Comparison of ENCODE assay signal across 8 cellular contexts in the genomic region with DNA sequence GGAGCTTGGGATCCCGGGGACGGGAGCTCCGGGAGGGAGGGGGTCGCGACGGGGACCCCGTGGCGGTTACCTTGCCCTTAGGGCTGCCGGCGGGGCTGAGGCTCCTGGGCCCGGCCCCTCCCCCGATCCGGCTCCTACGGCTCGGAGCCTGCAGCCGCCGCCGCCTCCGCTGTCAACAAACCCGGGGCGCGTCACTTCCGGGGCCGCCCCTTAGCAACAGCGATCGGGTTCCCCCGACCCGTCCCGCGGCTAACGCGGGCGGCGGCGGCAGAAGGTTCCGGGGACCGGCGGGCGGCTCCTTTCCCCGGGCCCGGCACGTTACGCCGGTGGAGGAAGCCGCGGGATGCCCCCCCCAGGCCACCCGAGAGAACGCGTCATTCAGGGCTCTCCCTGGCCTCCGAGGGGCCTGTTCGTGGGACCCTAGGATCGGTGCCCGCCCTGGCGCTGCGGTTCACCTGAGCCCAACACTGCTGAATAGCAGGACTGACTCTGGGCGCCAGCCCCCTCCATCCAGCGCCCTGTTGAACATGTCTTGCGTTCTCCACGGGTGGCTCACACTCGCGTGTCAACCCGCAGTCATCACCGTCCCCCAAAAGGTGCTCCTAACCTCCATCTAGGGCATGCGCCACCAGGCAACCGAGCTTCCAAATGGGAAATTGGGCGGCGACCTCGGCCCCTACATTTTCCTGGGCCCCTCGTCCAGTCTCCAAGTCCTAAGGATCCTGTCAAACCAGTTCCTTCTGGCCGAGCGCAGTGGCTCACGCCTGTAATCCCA. TPM values are rescaled to one million over a fixed set of nuclear protein-coding genes. Genes with fewer than 3 reads are reported as not detected.
DNase-seq lines count a peak whose midpoint lies in the region; ATAC-seq and TF ChIP-seq lines count a peak whose summit lies in the region.

A gene (minus strand): TSS at position 183 of the 775 bp plus-strand sequence. CDS start 16,362 bp downstream, outside the sequence.

- H3K4me1 ChIP-seq in ascending aorta (peaks cover 0 to 23% of the 10 kb centered on the region in 2 donors), aorta (ENCODE audit: control insufficient read depth in 1 of 2, insufficient read depth in 2 of 2, low read length in 2 of 2) (no peaks in the 10 kb centered on the region)

- H3K36me3 Mint-ChIP-seq in T-helper 2 cell treated with Interferon-gamma antibody and Interleukin-4, amounts not matched to agents 5 μg/mL and 100 μg/mL, for 36 hours (ENCODE audit: low read depth), result peaks cover 1% of the 10 kb centered on the region

- no peaks in the 10 kb centered on the region for H3K9me3 ChIP-seq in ascending aorta
- H3K9me3 ChIP-seq in aorta (ENCODE audit: control insufficient read depth, low read length), result no peaks in the 10 kb centered on the region

- ATAC-seq in HG02938 (IDR thresholded peaks at IDR 0.05; ENCODE audit: unreplicated experiment), result peak; percentile 86
- ATAC-seq in aorta (ENCODE audit: low FRiP score), result peak; percentile 99

- peaks cover 5% of the 10 kb centered on the region for H3K9me3 Mint-ChIP-seq in T-helper 2 cell treated with Interferon-gamma antibody and Interleukin-4, amounts not matched to agents 5 μg/mL and 100 μg/mL, for 36 hours

- TF ChIP-seq CTCF in ascending aorta (IDR thresholded peaks at IDR 0.05), result peak in 1 of 3 experiments; percentile 14

- H3K27ac Mint-ChIP-seq in T-helper 2 cell treated with Interferon-gamma antibody and Interleukin-4, amounts not matched to agents 5 μg/mL and 100 μg/mL, for 36 hours, result peak within 1 kb of the TSS; percentile 100

- DNase-seq in NCI-H2029 (lab: John Stamatoyannopoulos, UW), result peak; percentile 93
- DNase-seq in T-helper 2 cell treated with Interferon-gamma antibody and Interleukin-4, amounts not matched to agents 5 μg/mL and 100 μg/mL, for 36 hours (ENCODE audit: low spot score), result peak; percentile 93
- DNase-seq in ascending aorta (ENCODE audit: low spot score in 2 of 2), result peak; percentile 56 to 95
- DNase-seq in hepatic stellate cell (ENCODE audit: low spot score), result peak; percentile 98
- peak; percentile 48 for DNase-seq in renal cortical epithelial cell (ENCODE audit: low read depth)
- peak; percentile 95 to 98 for DNase-seq in aorta

- H3K27me3 Mint-ChIP-seq in T-helper 2 cell treated with Interferon-gamma antibody and Interleukin-4, amounts not matched to agents 5 μg/mL and 100 μg/mL, for 36 hours (ENCODE audit: low read depth), result no peaks in the 10 kb centered on the region

- intact Hi-C loops in ascending aorta (cut with DNase I) (loop anchor here (1.0 to 5.0 kb wide), 4 partner anchors 15 to 1050 kb away; a partner anchor contains a TSS), aorta (cut with DNase I) (loop anchor here (1.0 to 2.0 kb wide), 2 partner anchors 15 kb away; a partner anchor contains a TSS)

- WGBS in aorta, 2 donors, result 1% methylated on average over 42 to 72 of the region's 72 CpGs

- H3K4me3 ChIP-seq in ascending aorta, result peak within 1 kb of the TSS; percentile 84 to 85
- peak within 1 kb of the TSS; percentile 60 to 85 for H3K4me3 ChIP-seq in aorta (ENCODE audit: low read length in 2 of 2)

- peaks cover 14% of the 10 kb centered on the region for H3K4me1 Mint-ChIP-seq in T-helper 2 cell treated with Interferon-gamma antibody and Interleukin-4, amounts not matched to agents 5 μg/mL and 100 μg/mL, for 36 hours (ENCODE audit: low read depth)

- H3K36me3 ChIP-seq in ascending aorta (no peaks in the 10 kb centered on the region), aorta (ENCODE audit: control insufficient read depth in 1 of 2, insufficient read depth in 2 of 2, low read length in 1 of 2) (no peaks in the 10 kb centered on the region)

- peak; percentile 67 for TF ChIP-seq POLR2A in GM15510 (IDR thresholded peaks at IDR 0.05; ENCODE audit: borderline replicate concordance, extremely low read depth, insufficient read length)

- H3K27ac ChIP-seq in ascending aorta (peak within 1 kb of the TSS; percentile 88 to 95), aorta (ENCODE audit: low read depth in 1 of 2, low read length in 2 of 2) (peak within 1 kb of the TSS; percentile 10 to 92)

- peak within 1 kb of the TSS; percentile 99 for H3K4me3 Mint-ChIP-seq in T-helper 2 cell treated with Interferon-gamma antibody and Interleukin-4, amounts not matched to agents 5 μg/mL and 100 μg/mL, for 36 hours

- H3K27me3 ChIP-seq in ascending aorta (no peaks in the 10 kb centered on the region), aorta (ENCODE audit: control insufficient read depth in 1 of 2, insufficient read depth in 2 of 2, low read length in 1 of 2) (no peaks in the 10 kb centered on the region)

RNA-seq across cellular contexts. Expression of the gene that starts here (rescaled TPM):
- total RNA-seq in ascending aorta (55.5 TPM), renal cortical epithelial cell (25.0 and 44.2 TPM in 2 replicates), aorta (10 to 100 TPM; 29.6 to 42.9 TPM)
- polyA plus RNA-seq in aorta, result 10 to 100 TPM; 14.5 to 39.6 TPM

Comparison
In these comparisons a context has a peak if more than half of its experiments do, and no peak if none do; other contexts are left out.
1. Peak in every context shown above with its lines: DNase-seq, ATAC-seq, H3K4me3 ChIP-seq and H3K27ac ChIP-seq.
2. DNase-seq: peak in every context shown above with its lines; median percentile 98 in hepatic stellate cell; 96 in aorta; 93 in NCI-H2029; 93 in T-helper 2 cell treated with Interferon-gamma antibody and Interleukin-4, amounts not matched to agents 5 μg/mL and 100 μg/mL, for 36 hours; 76 in ascending aorta; 48 in renal cortical epithelial cell.